12 cellular contexts compared by ENCODE assay signal in the genomic region with DNA sequence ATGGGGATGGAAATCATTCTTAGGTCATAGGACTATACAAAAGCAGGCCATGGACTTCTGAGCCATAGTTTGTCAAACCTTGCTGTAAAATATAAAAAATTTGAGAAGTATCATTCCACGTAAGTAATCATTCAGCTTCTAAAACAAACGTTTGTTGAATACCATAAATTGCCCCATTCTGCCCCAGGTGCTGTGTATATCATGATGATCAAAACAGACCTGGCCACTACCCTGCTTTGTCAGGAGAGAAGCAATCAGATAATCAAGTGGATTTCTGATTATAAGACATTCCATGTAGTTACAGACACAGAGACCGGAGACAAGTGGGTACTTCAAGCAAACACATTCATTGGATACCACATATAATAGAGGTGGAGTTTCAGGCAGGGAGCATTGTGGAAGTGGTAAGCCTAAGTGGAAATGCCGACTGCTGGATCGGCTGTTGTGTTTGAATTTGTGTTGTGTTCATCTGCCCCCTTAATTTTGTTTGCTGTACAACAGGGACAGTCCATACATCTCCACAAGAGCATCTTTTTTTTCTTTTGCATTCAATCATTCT.
DNase-seq lines count a peak whose midpoint lies in the region; ATAC-seq and TF ChIP-seq lines count a peak whose summit lies in the region.
"Had no signal": no experiment of that assay in that cellular context is flagged by ENCODE, and none has a peak within 500 bp of the region (broad histone marks: within the 10 kb centered on the region; RNA-seq: fewer than 3 reads in every experiment).

No MANE protein-coding gene starts in this region.

- no peaks in the 10 kb centered on the region for H3K9me3 ChIP-seq in HUES6 (ENCODE audit: control insufficient read depth, insufficient read depth, low read depth, low read length)
- H3K9me3 ChIP-seq in neuronal stem cell (replicated peaks in 1 of 2; ENCODE audit: control insufficient read depth in 2 of 2, insufficient read depth in 1 of 2, low read depth in 1 of 2, low read length in 2 of 2) = peaks cover 0 to 3% of the 10 kb centered on the region in 2 donors
- H3K9me3 ChIP-seq: sigmoid colon, uterus had no signal

- no peak overlapping the region for H2BK120ac ChIP-seq in neuronal stem cell (ENCODE audit: low read depth, low read length)

- H3K4me2 ChIP-seq in neuronal stem cell (ENCODE audit: insufficient read depth, low read length, poor library complexity, severe bottlenecking) = no peak overlapping the region

- H3K23ac ChIP-seq in neuronal stem cell (ENCODE audit: low read depth, low read length, poor library complexity) = no peak overlapping the region

- H2BK12ac ChIP-seq in neuronal stem cell (ENCODE audit: low read length) = no peak overlapping the region

- H2AFZ ChIP-seq in neuronal stem cell (ENCODE audit: low read length) = no peak overlapping the region

- H3K36me3 ChIP-seq in HUES6 (ENCODE audit: control insufficient read depth, insufficient read depth, low read length) (peaks cover 28% of the 10 kb centered on the region), neuronal stem cell (replicated peaks in 1 of 2; ENCODE audit: control insufficient read depth in 2 of 2, insufficient read depth in 2 of 2, low read length in 2 of 2) (peaks cover 6 to 48% of the 10 kb centered on the region in 2 donors)
- H3K36me3 ChIP-seq: uterus, WERI-Rb-1 had no signal

- H2BK5ac ChIP-seq in neuronal stem cell (ENCODE audit: low read length) = no peak overlapping the region

- no peak for TF ChIP-seq CTCF in neural crest cell (conservative IDR thresholded peaks at IDR 0.05)

- H4K91ac ChIP-seq in neuronal stem cell (ENCODE audit: low read depth, low read length, poor library complexity) = no peak overlapping the region

- H3K4me1 ChIP-seq in HUES6 (ENCODE audit: control insufficient read depth, insufficient read depth, low read length) = peaks cover 41% of the 10 kb centered on the region
- H3K4me1 ChIP-seq in neuronal stem cell (ENCODE audit: control insufficient read depth in 2 of 2, insufficient read depth in 1 of 2, low read depth in 1 of 2, low read length in 2 of 2) = peaks cover 4 to 30% of the 10 kb centered on the region in 2 donors

- DNase-seq in T-helper 1 cell (no peak), neural crest cell (ENCODE audit: low read depth, low spot score) (no peak), neuronal stem cell (ENCODE audit: low spot score) (no peak)
- DNase-seq in activated naive CD8-positive, alpha-beta T cell treated with anti-CD3 and anti-CD28 coated beads, Interleukin-2, amount 50 U/mL, for 24 hours = no peak
- no peak for DNase-seq in stimulated activated naive CD4-positive, alpha-beta T cell (lab: John Stamatoyannopoulos, UW)
- DNase-seq: activated gamma-delta T cell, sigmoid colon, uterus, WERI-Rb-1 had no signal

- H3K79me1 ChIP-seq in neuronal stem cell (ENCODE audit: low read depth, low read length) = no peaks in the 10 kb centered on the region

- no peak overlapping the region for H3K9ac ChIP-seq in HUES6 (ENCODE audit: low read length)
- H3K9ac ChIP-seq in neuronal stem cell (ENCODE audit: low read depth, low read length, poor library complexity) = no peak overlapping the region

- no peak overlapping the region for H3K18ac ChIP-seq in neuronal stem cell (ENCODE audit: low read length)

- H3K4me1 Mint-ChIP-seq in T-helper 1 cell treated with Interleukin-12 subunit alpha and Interleukin-12 subunit beta and Interleukin-4 antibody, amounts not matched to agents 30 μg/mL and 1 μg/mL, for 36 hours (ENCODE audit: low read depth) = peaks cover 79% of the 10 kb centered on the region
- H3K4me1 Mint-ChIP-seq in activated naive CD8-positive, alpha-beta T cell treated with anti-CD3 and anti-CD28 coated beads, Interleukin-2, amount 50 U/mL, for 24 hours = peaks cover 98% of the 10 kb centered on the region
- peaks cover 58% of the 10 kb centered on the region for H3K4me1 Mint-ChIP-seq in neural crest cell

- H3K4me3 ChIP-seq in HUES6 (ENCODE audit: low read depth, low read length) (no peak overlapping the region), neuronal stem cell (ENCODE audit: low read length in 2 of 2) (no peak overlapping the region)
- H3K4me3 ChIP-seq: sigmoid colon, uterus had no signal

- H4K8ac ChIP-seq in neuronal stem cell (ENCODE audit: low read depth, low read length) = no peak overlapping the region

- H3K27ac ChIP-seq in HUES6 (ENCODE audit: low read depth, low read length) (peak overlapping the region; percentile 75; the same call in 1 of the 2 replicates), neuronal stem cell (replicated peaks; ENCODE audit: low read length) (no peak overlapping the region)
- H3K27ac ChIP-seq: WERI-Rb-1 had no signal

- H3K27ac Mint-ChIP-seq in T-helper 1 cell treated with Interleukin-12 subunit alpha and Interleukin-12 subunit beta and Interleukin-4 antibody, amounts not matched to agents 30 μg/mL and 1 μg/mL, for 36 hours = peak overlapping the region; percentile 88
- H3K27ac Mint-ChIP-seq in activated naive CD8-positive, alpha-beta T cell treated with anti-CD3 and anti-CD28 coated beads, Interleukin-2, amount 50 U/mL, for 24 hours = peak overlapping the region; percentile 86
- H3K27ac Mint-ChIP-seq in neural crest cell (ENCODE audit: unreplicated experiment) = no peak overlapping the region

- H3K4ac ChIP-seq in neuronal stem cell (ENCODE audit: low read length) = no peak overlapping the region

- no peaks in the 10 kb centered on the region for H3K27me3 Mint-ChIP-seq in T-helper 1 cell treated with Interleukin-12 subunit alpha and Interleukin-12 subunit beta and Interleukin-4 antibody, amounts not matched to agents 30 μg/mL and 1 μg/mL, for 36 hours (ENCODE audit: low read depth)
- H3K27me3 Mint-ChIP-seq in activated naive CD8-positive, alpha-beta T cell treated with anti-CD3 and anti-CD28 coated beads, Interleukin-2, amount 50 U/mL, for 24 hours = no peaks in the 10 kb centered on the region
- H3K27me3 Mint-ChIP-seq in neural crest cell (ENCODE audit: low read depth) = no peaks in the 10 kb centered on the region

- no peak for ATAC-seq in activated naive CD8-positive, alpha-beta T cell treated with anti-CD3 and anti-CD28 coated beads, Interleukin-2, amount 50 U/mL, for 24 hours
- no peak for ATAC-seq in HG03432 (IDR thresholded peaks at IDR 0.05; ENCODE audit: unreplicated experiment)

- H3K27me3 ChIP-seq in HUES6 (ENCODE audit: control insufficient read depth, insufficient read depth, low read length) (no peaks in the 10 kb centered on the region), neuronal stem cell (ENCODE audit: control insufficient read depth in 3 of 3, insufficient read depth in 3 of 3, low read depth in 1 of 3, low read length in 3 of 3) (no peaks in the 10 kb centered on the region)
- H3K27me3 ChIP-seq: sigmoid colon, uterus had no signal

- H2AK5ac ChIP-seq in neuronal stem cell (ENCODE audit: low read depth, low read length) = no peak overlapping the region

- H3K4me3 Mint-ChIP-seq in T-helper 1 cell treated with Interleukin-12 subunit alpha and Interleukin-12 subunit beta and Interleukin-4 antibody, amounts not matched to agents 30 μg/mL and 1 μg/mL, for 36 hours = peak overlapping the region; percentile 39
- H3K4me3 Mint-ChIP-seq in activated naive CD8-positive, alpha-beta T cell treated with anti-CD3 and anti-CD28 coated beads, Interleukin-2, amount 50 U/mL, for 24 hours = no peak overlapping the region
- H3K4me3 Mint-ChIP-seq in neural crest cell = peak overlapping the region; percentile 1

- WGBS in neuronal stem cell (ENCODE audit: extremely low coverage in 2 of 2, insufficient read length in 2 of 2, insufficient replicate concordance in 1 of 2), 2 donors = no CpG with 5 or more reads among the region's 5 CpGs

- H2BK15ac ChIP-seq in neuronal stem cell (ENCODE audit: low read length) = no peak overlapping the region

- peaks cover 52% of the 10 kb centered on the region for H3K36me3 Mint-ChIP-seq in T-helper 1 cell treated with Interleukin-12 subunit alpha and Interleukin-12 subunit beta and Interleukin-4 antibody, amounts not matched to agents 30 μg/mL and 1 μg/mL, for 36 hours (ENCODE audit: low read depth)
- H3K36me3 Mint-ChIP-seq in activated naive CD8-positive, alpha-beta T cell treated with anti-CD3 and anti-CD28 coated beads, Interleukin-2, amount 50 U/mL, for 24 hours (ENCODE audit: low read depth) = peaks cover 81% of the 10 kb centered on the region
- peaks cover 29% of the 10 kb centered on the region for H3K36me3 Mint-ChIP-seq in neural crest cell (ENCODE audit: low read depth)

- H3K14ac ChIP-seq in neuronal stem cell (ENCODE audit: low read length) = no peak overlapping the region

- H3K9me3 Mint-ChIP-seq in T-helper 1 cell treated with Interleukin-12 subunit alpha and Interleukin-12 subunit beta and Interleukin-4 antibody, amounts not matched to agents 30 μg/mL and 1 μg/mL, for 36 hours = no peaks in the 10 kb centered on the region
- peaks cover 4% of the 10 kb centered on the region for H3K9me3 Mint-ChIP-seq in activated naive CD8-positive, alpha-beta T cell treated with anti-CD3 and anti-CD28 coated beads, Interleukin-2, amount 50 U/mL, for 24 hours
- H3K9me3 Mint-ChIP-seq in neural crest cell = peaks cover 6% of the 10 kb centered on the region
